ENCODE assay signal across 15 cellular contexts in genomic region chr11:94975599-94975998, GRCh38. TPM values are rescaled to one million over a fixed set of nuclear protein-coding genes. Genes with fewer than 3 reads are reported as not detected.
DNase-seq lines count a peak whose midpoint lies in the region; ATAC-seq and TF ChIP-seq lines count a peak whose summit lies in the region.
"Had no signal": no experiment of that assay in that cellular context is flagged by ENCODE, and none has a peak within 500 bp of the region (broad histone marks: within the 10 kb centered on the region; RNA-seq: fewer than 3 reads in every experiment).

No MANE protein-coding gene starts in this region.

- H3K9me3 Mint-ChIP-seq in activated naive CD8-positive, alpha-beta T cell treated with anti-CD3 and anti-CD28 coated beads for 36 hours, result no peaks in the 10 kb centered on the region
- H3K9me3 Mint-ChIP-seq in activated naive CD8-positive, alpha-beta T cell treated with anti-CD3 and anti-CD28 coated beads, Interleukin-2, amount 50 U/mL, for 24 hours, result no peaks in the 10 kb centered on the region
- H3K9me3 Mint-ChIP-seq in Calu3 (ENCODE audit: low read depth, unreplicated experiment) (no peaks in the 10 kb centered on the region), WTC11 (no peaks in the 10 kb centered on the region), nephron (no peaks in the 10 kb centered on the region)
- H3K9me3 Mint-ChIP-seq: CD8-positive, alpha-beta T cell; H9 had no signal

- no peak for DNase-seq in activated naive CD8-positive, alpha-beta T cell treated with anti-CD3 and anti-CD28 coated beads for 36 hours
- no peak for DNase-seq in activated naive CD8-positive, alpha-beta T cell treated with anti-CD3 and anti-CD28 coated beads, Interleukin-2, amount 50 U/mL, for 24 hours
- DNase-seq in Calu3 (no peak), WTC11 (ENCODE audit: low spot score) (no peak), iPS-NIHi11 (ENCODE audit: low spot score) (no peak), head of caudate nucleus (no peak), DMS53 (lab: John Stamatoyannopoulos, UW) (no peak)
- DNase-seq: C1 segment of cervical spinal cord; CD8-positive, alpha-beta T cell; COR-L47; GOT3; H9 had no signal

- POLR2A ChIA-PET in WTC11 (lab: Charles Lee), result no interaction called here

- peaks cover 10% of the 10 kb centered on the region for H3K36me3 Mint-ChIP-seq in activated naive CD8-positive, alpha-beta T cell treated with anti-CD3 and anti-CD28 coated beads for 36 hours
- peaks cover 11% of the 10 kb centered on the region for H3K36me3 Mint-ChIP-seq in activated naive CD8-positive, alpha-beta T cell treated with anti-CD3 and anti-CD28 coated beads, Interleukin-2, amount 50 U/mL, for 24 hours (ENCODE audit: low read depth)
- peaks cover 17% of the 10 kb centered on the region for H3K36me3 Mint-ChIP-seq in Calu3 (ENCODE audit: insufficient read depth, unreplicated experiment)
- H3K36me3 Mint-ChIP-seq in WTC11, result peaks cover 9% of the 10 kb centered on the region
- H3K36me3 Mint-ChIP-seq in nephron (ENCODE audit: low read depth), result peaks cover 16% of the 10 kb centered on the region

- no peak for TF ChIP-seq CTCF in Calu3 (IDR thresholded peaks at IDR 0.05; ENCODE audit: unreplicated experiment)
- TF ChIP-seq CTCF in WTC11 (IDR thresholded peaks at IDR 0.05), result no peak
- TF ChIP-seq CTCF in nephron (IDR thresholded peaks at IDR 0.05; ENCODE audit: unreplicated experiment in 3 of 3), result no peak

- CTCF ChIA-PET in Calu3 (lab: Charles Lee), result no interaction called here
- CTCF ChIA-PET in WTC11 (lab: Charles Lee), result no interaction called here

- H3K4me1 Mint-ChIP-seq in activated naive CD8-positive, alpha-beta T cell treated with anti-CD3 and anti-CD28 coated beads for 36 hours, result peaks cover 25% of the 10 kb centered on the region
- peaks cover 31% of the 10 kb centered on the region for H3K4me1 Mint-ChIP-seq in activated naive CD8-positive, alpha-beta T cell treated with anti-CD3 and anti-CD28 coated beads, Interleukin-2, amount 50 U/mL, for 24 hours
- peaks cover 9% of the 10 kb centered on the region for H3K4me1 Mint-ChIP-seq in Calu3 (ENCODE audit: low read depth, unreplicated experiment)
- H3K4me1 Mint-ChIP-seq in WTC11, result peaks cover 10% of the 10 kb centered on the region
- H3K4me1 Mint-ChIP-seq in nephron, result peaks cover 16% of the 10 kb centered on the region

- no TSS peak for BruUV-seq in Calu3 (replicated peaks; lab: Mats Ljungman, UMichigan)

- ATAC-seq in activated naive CD8-positive, alpha-beta T cell treated with anti-CD3 and anti-CD28 coated beads, Interleukin-2, amount 50 U/mL, for 24 hours, result no peak
- ATAC-seq in WTC11, result no peak
- ATAC-seq: CD8-positive, alpha-beta T cell had no signal

- intact Hi-C loops in Calu3 (cut with micrococcal nuclease; ENCODE audit: unreplicated experiment), result loop anchor here (5.0 kb wide), 1 partner anchor 172 kb away; no protein-coding TSS in a partner anchor
- intact Hi-C loops in head of caudate nucleus (cut with DNase I), result loop anchor here (10.0 kb wide), 2 partner anchors 89 to 789 kb away; partner anchors contain the start of gene SRSF8

- peak overlapping the region; percentile 15 for H3K4me3 Mint-ChIP-seq in activated naive CD8-positive, alpha-beta T cell treated with anti-CD3 and anti-CD28 coated beads for 36 hours
- no peak overlapping the region for H3K4me3 Mint-ChIP-seq in activated naive CD8-positive, alpha-beta T cell treated with anti-CD3 and anti-CD28 coated beads, Interleukin-2, amount 50 U/mL, for 24 hours
- no peak overlapping the region for H3K4me3 Mint-ChIP-seq in Calu3 (ENCODE audit: low read depth, unreplicated experiment)
- no peak overlapping the region for H3K4me3 Mint-ChIP-seq in WTC11
- H3K4me3 Mint-ChIP-seq in nephron, result peak overlapping the region; percentile 43 to 96 (median 95)
- H3K4me3 Mint-ChIP-seq: CD8-positive, alpha-beta T cell; H9 had no signal

- H3K27me3 Mint-ChIP-seq in activated naive CD8-positive, alpha-beta T cell treated with anti-CD3 and anti-CD28 coated beads for 36 hours, result no peaks in the 10 kb centered on the region
- H3K27me3 Mint-ChIP-seq in activated naive CD8-positive, alpha-beta T cell treated with anti-CD3 and anti-CD28 coated beads, Interleukin-2, amount 50 U/mL, for 24 hours, result no peaks in the 10 kb centered on the region
- no peaks in the 10 kb centered on the region for H3K27me3 Mint-ChIP-seq in Calu3 (ENCODE audit: unreplicated experiment)
- H3K27me3 Mint-ChIP-seq in WTC11 (ENCODE audit: low read depth), result no peaks in the 10 kb centered on the region
- H3K27me3 Mint-ChIP-seq in nephron (ENCODE audit: low read depth), result no peaks in the 10 kb centered on the region
- H3K27me3 Mint-ChIP-seq: B cell had no signal

- no peak overlapping the region for H3K27ac Mint-ChIP-seq in activated naive CD8-positive, alpha-beta T cell treated with anti-CD3 and anti-CD28 coated beads for 36 hours
- no peak overlapping the region for H3K27ac Mint-ChIP-seq in activated naive CD8-positive, alpha-beta T cell treated with anti-CD3 and anti-CD28 coated beads, Interleukin-2, amount 50 U/mL, for 24 hours
- H3K27ac Mint-ChIP-seq in Calu3 (ENCODE audit: unreplicated experiment) (peak overlapping the region; percentile 41), WTC11 (no peak overlapping the region), nephron (no peak overlapping the region)
- H3K27ac Mint-ChIP-seq: B cell; CD8-positive, alpha-beta T cell; H9 had no signal

TF ChIP-seq in WTC11, 78 proteins besides CTCF, POLR2A, EP300 and RAD21:
- TF ChIP-seq HMGA2 (CRISPR knock-in tag; IDR thresholded peaks at IDR 0.05) (0 out of 2 replicates have a peak, but pooled peaks have one; percentile 42), ETV6 (CRISPR knock-in tag; IDR thresholded peaks at IDR 0.05) (no peak), ZNF512 (CRISPR knock-in tag; IDR thresholded peaks at IDR 0.05; ENCODE audit: borderline replicate concordance) (no peak), NFE2L1 (CRISPR knock-in tag; IDR thresholded peaks at IDR 0.05) (no peak)

RNA-seq across cellular contexts. Expression of gene KDM4D, which starts 2.1 kb away (rescaled TPM):
- 1 to 10 TPM; 2.4 to 2.8 TPM for total RNA-seq in activated naive CD8-positive, alpha-beta T cell treated with anti-CD3 and anti-CD28 coated beads for 36 hours
- total RNA-seq in Calu3 (2022) (0.68 and 1.2 TPM in 2 replicates), WTC11 (2021) (1.9 to 2.4 TPM (median 2.1 TPM) in 3 replicates)

RNA-seq across cellular contexts. Expression of gene CWC15, which starts 2.2 kb away (rescaled TPM):
- 10 to 100 TPM; 84.7 to 91.4 TPM for total RNA-seq in activated naive CD8-positive, alpha-beta T cell treated with anti-CD3 and anti-CD28 coated beads for 36 hours
- total RNA-seq in Calu3 (2022), result 38.8 and 48.6 TPM in 2 replicates
- 49.4 to 55.5 TPM (median 52.1 TPM) in 3 replicates for total RNA-seq in WTC11 (2021)

RNA-seq across cellular contexts. Expression of gene KDM4E, which starts 49.5 kb away (rescaled TPM):
- not detected for total RNA-seq in activated naive CD8-positive, alpha-beta T cell treated with anti-CD3 and anti-CD28 coated beads for 36 hours
- not detected in 2 replicates for total RNA-seq in Calu3 (2022)
- total RNA-seq in WTC11 (2021), result not detected in 3 replicates
- total RNA-seq: B cell; CD8-positive, alpha-beta T cell; Daoy; H9 had no signal

Comparison
In these comparisons a context has a peak if more than half of its experiments do, and no peak if none do; other contexts are left out.
1. H3K4me3 Mint-ChIP-seq: peak in activated naive CD8-positive, alpha-beta T cell treated with anti-CD3 and anti-CD28 coated beads for 36 hours (single experiment) and nephron (3 of 3); none in activated naive CD8-positive, alpha-beta T cell treated with anti-CD3 and anti-CD28 coated beads, Interleukin-2, amount 50 U/mL, for 24 hours (single experiment), Calu3 (single experiment) and WTC11 (single experiment).